In genomic region chr13:36673838-36674326, GRCh38 we compare ENCODE assay signal across 10 cellular contexts. TPM values are rescaled to one million over a fixed set of nuclear protein-coding genes. Genes with fewer than 3 reads are reported as not detected.
DNase-seq lines count a peak whose midpoint lies in the region; ATAC-seq and TF ChIP-seq lines count a peak whose summit lies in the region.
"Had no signal": no experiment of that assay in that cellular context is flagged by ENCODE, and none has a peak within 500 bp of the region (broad histone marks: within the 10 kb centered on the region; RNA-seq: fewer than 3 reads in every experiment).

Gene SERTM1, plus strand, starts transcription at chr13:36674020. Its CDS starts 21,059 bp downstream, at chr13:36695079.

- peaks cover 4% of the 10 kb centered on the region for H3K27me3 ChIP-seq in lung (ENCODE audit: control insufficient read depth, insufficient read depth)
- peaks cover 22 to 24% (median 24%) of the 10 kb centered on the region in 3 donors for H3K27me3 ChIP-seq in gastrocnemius medialis

- H3K36me3 ChIP-seq in lung (ENCODE audit: control insufficient read depth in 2 of 2, insufficient read depth in 2 of 2, low read length in 2 of 2) (no peaks in the 10 kb centered on the region), gastrocnemius medialis (no peaks in the 10 kb centered on the region)
- H3K36me3 ChIP-seq: tibial artery had no signal

- peak; percentile 5 for DNase-seq in stimulated activated naive CD8-positive, alpha-beta T cell treated with anti-CD3 and anti-CD28 coated beads, Interleukin-15, Interleukin-2, amounts not matched to agents 100 U/mL and 50 U/mL, for 24 hours
- DNase-seq in stimulated activated naive CD8-positive, alpha-beta T cell treated with anti-CD3 and anti-CD28 coated beads, Interleukin-15, amount 100 ng/mL, for 72 hours = no peak
- DNase-seq in choroid plexus epithelial cell (ENCODE audit: low read depth) = peak; percentile 22
- no peak for DNase-seq in lung (ENCODE audit: low spot score)
- DNase-seq in T-helper 1 cell = no peak
- DNase-seq in NAMALWA (ENCODE audit: low spot score) = no peak
- DNase-seq in gastrocnemius medialis = no peak
- DNase-seq: activated B cell treated with CpG ODN at 0.5 μM for 24 hours, tibial artery had no signal

- peak within 1 kb of the TSS; percentile 5 for H3K4me3 ChIP-seq in choroid plexus epithelial cell (ENCODE audit: low read depth, low read length)
- peak within 1 kb of the TSS; percentile 3 for H3K4me3 ChIP-seq in lung
- H3K4me3 ChIP-seq in gastrocnemius medialis = peak within 1 kb of the TSS in 2 of 4 donors; percentile 21 to 31

- no peak for TF ChIP-seq POLR2A in gastrocnemius medialis (IDR thresholded peaks at IDR 0.05)

- in situ Hi-C loops in gastrocnemius medialis (cut with MboI; ENCODE audit: low sequenced_read_pairs in 4 of 4) = no loop called here

- intact Hi-C loops in gastrocnemius medialis (cut with DNase I; ENCODE audit: low total_unique reads) = no loop called here

- H3K27ac Mint-ChIP-seq in stimulated activated naive CD8-positive, alpha-beta T cell treated with anti-CD3 and anti-CD28 coated beads, Interleukin-15, amount 100 ng/mL, for 72 hours = no peak within 1 kb of the TSS
- H3K27ac Mint-ChIP-seq: activated B cell treated with CpG ODN at 0.5 μM for 24 hours had no signal

- H3K9me3 ChIP-seq in lung (ENCODE audit: control insufficient read depth in 2 of 2, insufficient read depth in 1 of 2, low read length in 1 of 2) (no peaks in the 10 kb centered on the region), gastrocnemius medialis (no peaks in the 10 kb centered on the region)
- H3K9me3 ChIP-seq: tibial artery had no signal

- ATAC-seq in stimulated activated naive CD8-positive, alpha-beta T cell treated with anti-CD3 and anti-CD28 coated beads, Interleukin-15, Interleukin-2, amounts not matched to agents 100 U/mL and 50 U/mL, for 24 hours = no peak
- ATAC-seq in stimulated activated naive CD8-positive, alpha-beta T cell treated with anti-CD3 and anti-CD28 coated beads, Interleukin-15, amount 100 ng/mL, for 72 hours = no peak
- ATAC-seq in lung (ENCODE audit: insufficient read depth, low FRiP score) (peak; percentile 61), HG03342 (IDR thresholded peaks at IDR 0.05; ENCODE audit: unreplicated experiment) (no peak), gastrocnemius medialis (no peak)

- H3K4me1 Mint-ChIP-seq in stimulated activated naive CD8-positive, alpha-beta T cell treated with anti-CD3 and anti-CD28 coated beads, Interleukin-15, amount 100 ng/mL, for 72 hours = peaks cover 7% of the 10 kb centered on the region
- H3K4me1 Mint-ChIP-seq: activated B cell treated with CpG ODN at 0.5 μM for 24 hours had no signal

- WGBS in lung, 2 donors = 1 to 2% methylated on average over 45 to 56 of the region's 56 CpGs

- no peak within 1 kb of the TSS for H3K4me3 Mint-ChIP-seq in stimulated activated naive CD8-positive, alpha-beta T cell treated with anti-CD3 and anti-CD28 coated beads, Interleukin-15, amount 100 ng/mL, for 72 hours
- H3K4me3 Mint-ChIP-seq: activated B cell treated with CpG ODN at 0.5 μM for 24 hours had no signal

- H3K9me3 Mint-ChIP-seq in stimulated activated naive CD8-positive, alpha-beta T cell treated with anti-CD3 and anti-CD28 coated beads, Interleukin-15, amount 100 ng/mL, for 72 hours = peaks cover 8 to 16% of the 10 kb centered on the region in 2 donors

- H3K27me3 Mint-ChIP-seq in stimulated activated naive CD8-positive, alpha-beta T cell treated with anti-CD3 and anti-CD28 coated beads, Interleukin-15, amount 100 ng/mL, for 72 hours = peaks cover 59% of the 10 kb centered on the region

- TF ChIP-seq CTCF in choroid plexus epithelial cell (conservative IDR thresholded peaks at IDR 0.05; ENCODE audit: low read depth, low read length) (no peak), lung (IDR thresholded peaks at IDR 0.05; ENCODE audit: control extremely low read depth, extremely low read depth) (no peak), gastrocnemius medialis (IDR thresholded peaks at IDR 0.05 in 4 of 5, conservative IDR thresholded peaks at IDR 0.05 in 1 of 5) (no peak)

- no peak within 1 kb of the TSS for H3K27ac ChIP-seq in lung (ENCODE audit: low read depth in 1 of 2, low read length in 1 of 2)
- H3K27ac ChIP-seq in gastrocnemius medialis = no peak within 1 kb of the TSS
- H3K27ac ChIP-seq: tibial artery had no signal

- H3K4me1 ChIP-seq in lung (ENCODE audit: control insufficient read depth in 2 of 2, insufficient read depth in 2 of 2, low read length in 2 of 2) = peaks cover 0 to 4% of the 10 kb centered on the region in 2 donors
- H3K4me1 ChIP-seq in gastrocnemius medialis = no peaks in the 10 kb centered on the region

RNA-seq across cellular contexts. Expression of gene SERTM1, which starts in this region (rescaled TPM):
- total RNA-seq in lung (1 to 10 TPM in 1 of 2 donors, under 1 TPM in 1; 0.37 to 2.5 TPM), gastrocnemius medialis (not detected)
- under 1 TPM; 0.37 to 0.94 TPM for polyA plus RNA-seq in lung
- total RNA-seq: activated B cell treated with CpG ODN at 0.5 μM for 24 hours had no signal

Comparison
In these comparisons a context has a peak if more than half of its experiments do, and no peak if none do; other contexts are left out.
1. DNase-seq: peak in stimulated activated naive CD8-positive, alpha-beta T cell treated with anti-CD3 and anti-CD28 coated beads, Interleukin-15, Interleukin-2, amounts not matched to agents 100 U/mL and 50 U/mL, for 24 hours (single experiment) and choroid plexus epithelial cell (single experiment); none in stimulated activated naive CD8-positive, alpha-beta T cell treated with anti-CD3 and anti-CD28 coated beads, Interleukin-15, amount 100 ng/mL, for 72 hours (0 of 2), lung (single experiment), T-helper 1 cell (0 of 5), NAMALWA (single experiment) and gastrocnemius medialis (0 of 2).